In the genomic region with DNA sequence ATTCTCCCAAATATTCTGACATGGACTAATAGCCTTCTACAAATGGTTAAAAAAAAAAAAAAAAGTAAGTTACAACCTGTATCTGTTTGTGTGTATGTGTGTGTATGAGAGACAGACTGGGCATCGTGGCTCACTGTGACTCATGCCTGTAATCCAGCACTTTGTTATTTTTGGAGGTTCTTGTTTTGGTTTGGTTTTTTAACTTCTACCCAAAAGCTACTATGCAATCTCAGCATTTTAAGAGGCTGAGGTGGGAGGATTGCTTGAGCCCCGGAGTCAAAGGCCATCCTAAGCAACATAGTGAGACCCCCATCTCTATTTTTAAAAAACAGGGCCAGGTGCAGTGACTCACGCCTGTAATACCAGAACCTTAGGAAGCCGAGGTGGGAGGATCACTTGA, we compare ENCODE assay signal across 15 cellular contexts. TPM values are rescaled to one million over a fixed set of nuclear protein-coding genes. Genes with fewer than 3 reads are reported as not detected.
DNase-seq lines count a peak whose midpoint lies in the region; ATAC-seq and TF ChIP-seq lines count a peak whose summit lies in the region.
"Had no signal": no experiment of that assay in that cellular context is flagged by ENCODE, and none has a peak within 500 bp of the region (broad histone marks: within the 10 kb centered on the region; RNA-seq: fewer than 3 reads in every experiment).

No MANE protein-coding gene starts in this region.

- H3K4me1 Mint-ChIP-seq in nephron progenitor cell = peaks cover 4% of the 10 kb centered on the region
- H3K4me1 Mint-ChIP-seq: neural crest cell had no signal

- no peak overlapping the region for H3K4me3 Mint-ChIP-seq in nephron progenitor cell
- H3K4me3 Mint-ChIP-seq: activated B cell treated with CpG ODN at 0.5 μM for 24 hours, neural crest cell had no signal

- H3K9me3 ChIP-seq in IMR-90 (ENCODE audit: control insufficient read depth, insufficient read depth, low read length) (no peaks in the 10 kb centered on the region), stomach (no peaks in the 10 kb centered on the region)
- H3K9me3 ChIP-seq: suprapubic skin had no signal

- no peak for TF ChIP-seq RAD21 in IMR-90 (IDR thresholded peaks at IDR 0.05; ENCODE audit: low read length)

- H3K4me2 ChIP-seq in IMR-90 (ENCODE audit: low read depth, low read length) = no peak overlapping the region

- no peaks in the 10 kb centered on the region for H3K9me1 ChIP-seq in IMR-90 (ENCODE audit: insufficient read depth, low read length)

- no peaks in the 10 kb centered on the region for H3K79me1 ChIP-seq in IMR-90 (ENCODE audit: low read depth in 1 of 2, low read length in 2 of 2)

- H4K5ac ChIP-seq in IMR-90 (ENCODE audit: low read depth, low read length) = no peak overlapping the region

- H2BK15ac ChIP-seq in IMR-90 (ENCODE audit: low read depth, low read length) = no peak overlapping the region

- no peak overlapping the region for H2BK120ac ChIP-seq in IMR-90 (ENCODE audit: low read depth, low read length)

- no peaks in the 10 kb centered on the region for H3K27me3 ChIP-seq in IMR-90 (ENCODE audit: control insufficient read depth, insufficient read depth, low read length)
- no peaks in the 10 kb centered on the region for H3K27me3 ChIP-seq in stomach
- H3K27me3 ChIP-seq: suprapubic skin had no signal

- H3K4me3 ChIP-seq in IMR-90 (ENCODE audit: insufficient read depth, low read depth, low read length) (no peak overlapping the region), stomach (no peak overlapping the region)
- H3K4me3 ChIP-seq: suprapubic skin had no signal

- H3K4me1 ChIP-seq in IMR-90 (ENCODE audit: control insufficient read depth, insufficient read depth, low read length) = no peaks in the 10 kb centered on the region
- no peaks in the 10 kb centered on the region for H3K4me1 ChIP-seq in stomach
- H3K4me1 ChIP-seq: suprapubic skin had no signal

- H2AFZ ChIP-seq in IMR-90 (replicated peaks; ENCODE audit: low read length, poor library complexity) = no peak overlapping the region

- no peaks in the 10 kb centered on the region for H3K27me3 Mint-ChIP-seq in nephron progenitor cell (ENCODE audit: low read depth, poor library complexity)
- H3K27me3 Mint-ChIP-seq: activated B cell treated with CpG ODN at 0.5 μM for 24 hours had no signal

- no peak overlapping the region for H3K14ac ChIP-seq in IMR-90 (replicated peaks; ENCODE audit: low read depth, low read length)

- no peak overlapping the region for H4K8ac ChIP-seq in IMR-90 (ENCODE audit: low read depth in 2 of 2, low read length in 2 of 2)

- in situ Hi-C loops in IMR-90 (cut with MboI; ENCODE audit: low sequenced_read_pairs) = no loop called here

- BruUV-seq in IMR-90 (replicated peaks; lab: Mats Ljungman, UMichigan) = no TSS peak

- H4K91ac ChIP-seq in IMR-90 (ENCODE audit: insufficient read depth, low read depth, low read length) = no peak overlapping the region

- POLR2A ChIA-PET in IMR-90 (lab: Charles Lee; ENCODE audit: unreplicated experiment) = no interaction called here

- no peak overlapping the region for H2BK5ac ChIP-seq in IMR-90 (ENCODE audit: low read depth, low read length, poor library complexity, severe bottlenecking)

- H3K27ac ChIP-seq in IMR-90 (ENCODE audit: insufficient read depth, low read length) (no peak overlapping the region), stomach (no peak overlapping the region)
- H3K27ac ChIP-seq: suprapubic skin had no signal

- H3K23ac ChIP-seq in IMR-90 (ENCODE audit: low read depth, low read length) = no peak overlapping the region

- no peaks in the 10 kb centered on the region for H4K20me1 ChIP-seq in IMR-90 (ENCODE audit: insufficient read depth, low read length)

- no peak overlapping the region for H2AK9ac ChIP-seq in IMR-90 (replicated peaks; ENCODE audit: low read depth, low read length, poor library complexity)

- CTCF ChIA-PET in IMR-90 (lab: Yijun Ruan, JAX) = interaction anchor here (1.1 kb wide), 1 partner anchor 16 kb away, joined by 3 read pairs; no protein-coding TSS in a partner anchor

- H3K9ac ChIP-seq in IMR-90 (ENCODE audit: low read depth, low read length) = no peak overlapping the region

- H3K36me3 ChIP-seq in IMR-90 (ENCODE audit: control insufficient read depth, insufficient read depth, low read length) (no peaks in the 10 kb centered on the region), stomach (no peaks in the 10 kb centered on the region)
- H3K36me3 ChIP-seq: suprapubic skin had no signal

- no peak overlapping the region for H2AK5ac ChIP-seq in IMR-90 (ENCODE audit: low read depth, low read length)

- ATAC-seq in IMR-90 (ENCODE audit: low read depth) (peak; percentile 53), GM19395 (IDR thresholded peaks at IDR 0.05; ENCODE audit: unreplicated experiment) (no peak)

- no peak overlapping the region for H3K56ac ChIP-seq in IMR-90 (ENCODE audit: extremely low read depth, insufficient read depth, low read length)

- no CpG with 5 or more reads among the region's 4 CpGs for WGBS in IMR-90 (ENCODE audit: extremely low coverage in 2 of 2, insufficient read length in 1 of 2), 2 experiments
- 49 to 62% (median 62%) methylated on average over 4 of the region's 4 CpGs for WGBS in stomach, 5 donors

- intact Hi-C loops in IMR-90 (cut with micrococcal nuclease) = no loop called here
- intact Hi-C loops in stomach (cut with DNase I; ENCODE audit: low total_unique reads) = no loop called here

- no peaks in the 10 kb centered on the region for H3K36me3 Mint-ChIP-seq in nephron progenitor cell (ENCODE audit: low read depth)

- TF ChIP-seq POLR2A in IMR-90 (IDR thresholded peaks at IDR 0.05; ENCODE audit: low read depth, low read length) = no peak
- no peak for TF ChIP-seq POLR2A in stomach (IDR thresholded peaks at IDR 0.05)

- no peaks in the 10 kb centered on the region for H3K9me3 Mint-ChIP-seq in nephron progenitor cell
- H3K9me3 Mint-ChIP-seq: activated B cell treated with CpG ODN at 0.5 μM for 24 hours, neural crest cell had no signal

- TF ChIP-seq EP300 in stomach (IDR thresholded peaks at IDR 0.05) = no peak

- dilution Hi-C loops in IMR-90 (cut with HindIII; ENCODE audit: low sequenced_read_pairs, unreplicated experiment) = no loop called here

- TF ChIP-seq CTCF in IMR-90 (conservative IDR thresholded peaks at IDR 0.05; ENCODE audit: low read depth, low read length) (no peak), stomach (IDR thresholded peaks at IDR 0.05) (no peak), nephron progenitor cell (IDR thresholded peaks at IDR 0.05) (no peak)

- H2BK20ac ChIP-seq in IMR-90 (ENCODE audit: low read depth, low read length) = no peak overlapping the region

- DNase-seq in NOMO-1 treated with DMSO at 0.1 percent for 48 hours (lab: John Stamatoyannopoulos, UW; ENCODE audit: unreplicated experiment) = peak; percentile 41
- DNase-seq in NOMO-1 treated with dmso at 0.1 percent for 144 hours (lab: John Stamatoyannopoulos, UW; ENCODE audit: unreplicated experiment) = no peak
- DNase-seq in IMR-90 = peak; percentile 45
- DNase-seq in amniotic stem cell (lab: John Stamatoyannopoulos, UW) = peak; percentile 7
- DNase-seq in renal cortical epithelial cell (ENCODE audit: low read depth) = peak; percentile 87
- DNase-seq in stomach = no peak
- no peak for DNase-seq in nephron progenitor cell
- DNase-seq: activated B cell treated with CpG ODN at 0.5 μM for 24 hours; activated naive CD4-positive, alpha-beta T cell treated with anti-CD3 and anti-CD28 coated beads, Interleukin-2, amount 50 U/mL, for 16 hours; NCI-H187 treated with DMSO at 0.1 percent for 48 hours; SHP77 treated with DMSO at 0.1 percent for 48 hours; stimulated activated CD4-positive, alpha-beta T cell treated with anti-CD3 and anti-CD28 coated beads, Interleukin-2, amount 100 ng/mL, for 48 hours had no signal

- no peak overlapping the region for H3K4ac ChIP-seq in IMR-90 (ENCODE audit: low read depth, low read length)

- no peak overlapping the region for H3K18ac ChIP-seq in IMR-90 (ENCODE audit: low read depth, low read length)

- no peak overlapping the region for H3K27ac Mint-ChIP-seq in nephron progenitor cell
- H3K27ac Mint-ChIP-seq: activated B cell treated with CpG ODN at 0.5 μM for 24 hours had no signal

TF ChIP-seq in IMR-90, 13 proteins besides CTCF, POLR2A, EP300 and RAD21:
- no peak for TF ChIP-seq RFX5 (IDR thresholded peaks at IDR 0.05; ENCODE audit: low read depth, low read length)

RNA-seq across cellular contexts. Expression of a gene that starts 17.6 kb away (rescaled TPM):
- total RNA-seq in IMR-90 (2012; rRNA removed) = not detected in 2 replicates
- not detected in 2 replicates for polyA plus RNA-seq in IMR-90 (2012; rRNA removed)
- not detected in 2 replicates for polyA plus RNA-seq in IMR-90 (2012; cell fraction: cytosol; rRNA removed)
- polyA plus RNA-seq in IMR-90 (2012; cell fraction: nucleus; rRNA removed; ENCODE audit: low replicate concordance) = not detected in 2 replicates
- total RNA-seq in renal cortical epithelial cell = 289 and 397 TPM in 2 replicates
- total RNA-seq in stomach = 1 to 10 TPM in 2 of 5 donors, not detected in 3; 2.0 TPM
- polyA plus RNA-seq in stomach = not detected
- total RNA-seq: activated B cell treated with CpG ODN at 0.5 μM for 24 hours, neural crest cell, suprapubic skin had no signal

RNA-seq across cellular contexts. Expression of a gene that starts 32.3 kb away (rescaled TPM):
- under 0.01 TPM in 2 replicates for total RNA-seq in IMR-90 (2012; rRNA removed)
- 0.07 and 0.09 TPM in 2 replicates for polyA plus RNA-seq in IMR-90 (2012; rRNA removed)
- polyA plus RNA-seq in IMR-90 (2012; cell fraction: cytosol; rRNA removed) = not detected in 2 replicates
- 0.04 and 0.28 TPM in 2 replicates for polyA plus RNA-seq in IMR-90 (2012; cell fraction: nucleus; rRNA removed; ENCODE audit: low replicate concordance)
- total RNA-seq in renal cortical epithelial cell = 2.0 and 8.2 TPM in 2 replicates
- 1 to 10 TPM in 3 of 5 donors, not detected in 2; 3.5 to 9.9 (median 7.8) TPM for total RNA-seq in stomach
- 1 to 10 TPM; 1.2 to 2.9 (median 2.1) TPM for polyA plus RNA-seq in stomach

Comparison
In these comparisons a context has a peak if more than half of its experiments do, and no peak if none do; other contexts are left out.
1. DNase-seq: peak in NOMO-1 treated with DMSO at 0.1 percent for 48 hours (single experiment), IMR-90 (single experiment), amniotic stem cell (single experiment) and renal cortical epithelial cell (single experiment); none in NOMO-1 treated with dmso at 0.1 percent for 144 hours (single experiment), stomach (single experiment) and nephron progenitor cell (single experiment).
2. RNA of a gene that starts 17.6 kb away (total RNA-seq): 289 to 397 TPM in renal cortical epithelial cell; not detected in IMR-90 and 2.0 TPM in stomach; every median in the first group is over 10 times any median in the second.